In genomic region chr3:45688882-45689786, GRCh38 we compare ENCODE assay signal across 8 cellular contexts. TPM values are rescaled to one million over a fixed set of nuclear protein-coding genes. Genes with fewer than 3 reads are reported as not detected.
DNase-seq lines count a peak whose midpoint lies in the region; FAIRE-seq and TF ChIP-seq lines count a peak whose summit lies in the region.

Gene SACM1L (plus strand): TSS chr3:45689396. CDS start chr3:45689466, 70 bp downstream.

- CTCF ChIA-PET in activated naive CD4-positive, alpha-beta T cell treated with anti-CD3 and anti-CD28 coated beads for 36 hours (lab: Charles Lee) = interaction anchor here (0.8 to 3.5 kb wide), 3 partner anchors 13 to 29 kb away, joined by 3 to 17 read pairs (median 4); no protein-coding TSS in a partner anchor

- no peak within 1 kb of the TSS for H4K8ac ChIP-seq in neuronal stem cell (ENCODE audit: low read depth, low read length)

- H3K23ac ChIP-seq in neuronal stem cell (ENCODE audit: low read depth, low read length, poor library complexity) = peak within 1 kb of the TSS; percentile 100

- H3K4me2 ChIP-seq in neuronal stem cell (ENCODE audit: insufficient read depth, low read length, poor library complexity, severe bottlenecking) = peak within 1 kb of the TSS; percentile 78

- DNase-seq in GM03348 (ENCODE audit: low spot score) (peak; percentile 96), HFF-Myc (ENCODE audit: extremely low read depth, low read depth) (peak; percentile 95), NAMALWA (ENCODE audit: low spot score) (peak; percentile 98), SK-N-DZ (ENCODE audit: low spot score) (peak; percentile 97), frontal cortex (ENCODE audit: low spot score in 2 of 2) (peak; percentile 83 to 87), neuronal stem cell (ENCODE audit: low spot score) (peak; percentile 99)
- peak; percentile 98 for DNase-seq in activated naive CD4-positive, alpha-beta T cell treated with anti-CD3 and anti-CD28 coated beads for 36 hours

- H2BK15ac ChIP-seq in neuronal stem cell (ENCODE audit: low read length) = no peak within 1 kb of the TSS

- no peak within 1 kb of the TSS for H2BK120ac ChIP-seq in neuronal stem cell (ENCODE audit: low read depth, low read length)

- H3K9me3 ChIP-seq in neuronal stem cell (replicated peaks in 1 of 2; ENCODE audit: control insufficient read depth in 2 of 2, insufficient read depth in 1 of 2, low read depth in 1 of 2, low read length in 2 of 2) = no peaks in the 10 kb centered on the region

- H2AFZ ChIP-seq in neuronal stem cell (ENCODE audit: low read length) = peak within 1 kb of the TSS; percentile 90

- intact Hi-C loops in activated naive CD4-positive, alpha-beta T cell treated with anti-CD3 and anti-CD28 coated beads for 36 hours (cut with micrococcal nuclease) = loop anchor here (1.0 to 5.0 kb wide), 3 partner anchors 12 to 153 kb away; partner anchors contain the start of gene LZTFL1

- peaks cover 3% of the 10 kb centered on the region for H3K27me3 Mint-ChIP-seq in activated naive CD4-positive, alpha-beta T cell treated with anti-CD3 and anti-CD28 coated beads for 36 hours (ENCODE audit: low read depth)

- H3K4me1 ChIP-seq in neuronal stem cell (ENCODE audit: control insufficient read depth in 2 of 2, insufficient read depth in 1 of 2, low read depth in 1 of 2, low read length in 2 of 2) = peaks cover 3 to 6% of the 10 kb centered on the region in 2 donors

- H3K27ac ChIP-seq in neuronal stem cell (replicated peaks; ENCODE audit: low read length) = peak within 1 kb of the TSS; percentile 91

- no peaks in the 10 kb centered on the region for H3K27me3 ChIP-seq in neuronal stem cell (ENCODE audit: control insufficient read depth in 3 of 3, insufficient read depth in 3 of 3, low read depth in 1 of 3, low read length in 3 of 3)

- no peaks in the 10 kb centered on the region for H3K9me3 Mint-ChIP-seq in activated naive CD4-positive, alpha-beta T cell treated with anti-CD3 and anti-CD28 coated beads for 36 hours

- H2AK5ac ChIP-seq in neuronal stem cell (ENCODE audit: low read depth, low read length) = no peak within 1 kb of the TSS

- FAIRE-seq in frontal cortex (lab: Jason Lieb, UNC) = no peak

- H3K4me3 Mint-ChIP-seq in activated naive CD4-positive, alpha-beta T cell treated with anti-CD3 and anti-CD28 coated beads for 36 hours = peak within 1 kb of the TSS; percentile 83

- peak within 1 kb of the TSS; percentile 93 for H2BK5ac ChIP-seq in neuronal stem cell (ENCODE audit: low read length)

- peak within 1 kb of the TSS; percentile 90 for H3K27ac Mint-ChIP-seq in activated naive CD4-positive, alpha-beta T cell treated with anti-CD3 and anti-CD28 coated beads for 36 hours

- H3K4me3 ChIP-seq in HFF-Myc (replicated peaks; ENCODE audit: low read depth, low read length) (peak within 1 kb of the TSS; percentile 68), neuronal stem cell (ENCODE audit: low read length in 2 of 2) (peak within 1 kb of the TSS; percentile 74 to 96)

- no peak within 1 kb of the TSS for H2BK12ac ChIP-seq in neuronal stem cell (ENCODE audit: low read length)

- TF ChIP-seq CTCF in HFF-Myc (IDR thresholded peaks at IDR 0.05; ENCODE audit: low read depth, low read length, missing control alignments) (no peak), subcutaneous adipose tissue (IDR thresholded peaks at IDR 0.05; ENCODE audit: low read depth) (no peak)

- H4K91ac ChIP-seq in neuronal stem cell (ENCODE audit: low read depth, low read length, poor library complexity) = no peak within 1 kb of the TSS

- H3K36me3 Mint-ChIP-seq in activated naive CD4-positive, alpha-beta T cell treated with anti-CD3 and anti-CD28 coated beads for 36 hours (ENCODE audit: low read depth) = peaks cover 21% of the 10 kb centered on the region

- peaks cover 2% of the 10 kb centered on the region for H3K79me1 ChIP-seq in neuronal stem cell (ENCODE audit: low read depth, low read length)

- no peak within 1 kb of the TSS for H3K14ac ChIP-seq in neuronal stem cell (ENCODE audit: low read length)

- H3K18ac ChIP-seq in neuronal stem cell (ENCODE audit: low read length) = peak within 1 kb of the TSS; percentile 86

- WGBS in neuronal stem cell (ENCODE audit: extremely low coverage in 2 of 2, insufficient read length in 2 of 2, insufficient replicate concordance in 1 of 2), 2 donors = no CpG with 5 or more reads among the region's 81 CpGs

- no peak within 1 kb of the TSS for H3K4ac ChIP-seq in neuronal stem cell (ENCODE audit: low read length)

- H3K36me3 ChIP-seq in neuronal stem cell (replicated peaks in 1 of 2; ENCODE audit: control insufficient read depth in 2 of 2, insufficient read depth in 2 of 2, low read length in 2 of 2) = peaks cover 2 to 23% of the 10 kb centered on the region in 2 donors

- peak within 1 kb of the TSS; percentile 97 for H3K9ac ChIP-seq in neuronal stem cell (ENCODE audit: low read depth, low read length, poor library complexity)

- H3K4me1 Mint-ChIP-seq in activated naive CD4-positive, alpha-beta T cell treated with anti-CD3 and anti-CD28 coated beads for 36 hours (ENCODE audit: low read depth) = peaks cover 44% of the 10 kb centered on the region

RNA-seq across cellular contexts. Expression of gene SACM1L, which starts in this region (rescaled TPM):
- 27.6 and 30.3 TPM in 2 replicates for polyA plus RNA-seq in SK-N-DZ (2014; cell fraction: cytosol; rRNA removed)
- polyA plus RNA-seq in SK-N-DZ (2014; cell fraction: nucleus; rRNA removed) = 74.3 and 83.3 TPM in 2 replicates
- total RNA-seq in activated naive CD4-positive, alpha-beta T cell treated with anti-CD3 and anti-CD28 coated beads for 36 hours = 10 to 100 TPM; 44.9 to 51.0 TPM
- total RNA-seq in frontal cortex (34.2 TPM), subcutaneous adipose tissue (10 to 100 TPM; 54.9 to 78.8 (median 55.6) TPM)
- polyA plus RNA-seq in neuronal stem cell (2013, experiment 1 of 2) = 26.9 TPM
- 26.9 TPM for polyA plus RNA-seq in neuronal stem cell (2013, experiment 2 of 2)

Comparison
In these comparisons a context has a peak if more than half of its experiments do, and no peak if none do; other contexts are left out.
1. Peak in every context shown above with its lines: DNase-seq, H3K4me3 ChIP-seq and H3K27ac ChIP-seq.